8 cellular contexts compared by ENCODE assay signal in the genomic region with DNA sequence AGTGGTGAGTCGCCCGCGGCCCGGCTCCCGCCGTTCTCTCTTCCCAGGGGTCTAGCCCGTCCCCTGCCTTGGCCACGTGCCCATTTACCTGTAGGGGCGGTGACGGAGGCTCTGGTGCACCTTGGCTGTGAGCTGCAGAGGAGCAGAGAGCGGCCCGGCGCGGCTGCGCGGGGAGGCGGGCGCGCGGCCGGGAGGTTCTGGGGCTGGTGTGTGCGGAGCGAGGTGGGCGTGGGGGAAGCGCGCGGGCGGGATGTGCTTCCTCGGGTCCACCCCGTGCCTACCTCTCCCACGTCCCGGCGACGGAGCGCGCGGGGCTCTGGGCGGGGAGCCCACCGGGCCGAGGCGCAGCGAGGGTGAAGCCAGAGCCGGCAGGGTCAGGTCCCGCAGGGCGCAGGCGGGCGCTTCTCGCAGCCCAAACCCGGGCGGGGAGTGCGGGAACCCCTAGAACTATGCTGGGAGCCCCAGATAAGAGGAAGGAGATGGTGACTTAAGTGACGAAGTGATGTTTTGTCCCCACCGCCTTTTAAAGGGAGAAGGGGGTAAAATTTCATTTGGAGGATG. TPM values are rescaled to one million over a fixed set of nuclear protein-coding genes. Genes with fewer than 3 reads are reported as not detected.
DNase-seq lines count a peak whose midpoint lies in the region; ATAC-seq and TF ChIP-seq lines count a peak whose summit lies in the region.

No MANE protein-coding gene starts in this region.

- peak; percentile 1 for ATAC-seq in GM18873 (IDR thresholded peaks at IDR 0.05; ENCODE audit: low FRiP score, unreplicated experiment)
- ATAC-seq in HG03108 (IDR thresholded peaks at IDR 0.05; ENCODE audit: unreplicated experiment) = peak; percentile 4
- peak; percentile 54 for ATAC-seq in SK-N-SH treated with all-trans-retinoic acid at 6 μM for 48 hours

- H3K4me3 ChIP-seq in breast epithelium = peak overlapping the region; percentile 80 to 87 (median 84)

- no peaks in the 10 kb centered on the region for H3K27me3 ChIP-seq in breast epithelium

- H3K36me3 ChIP-seq in breast epithelium = no peaks in the 10 kb centered on the region

- TF ChIP-seq CTCF in 22Rv1 (IDR thresholded peaks at IDR 0.05) (no peak), breast epithelium (IDR thresholded peaks at IDR 0.05) (no peak)

- H3K4me1 ChIP-seq in breast epithelium = no peaks in the 10 kb centered on the region

- DNase-seq in breast epithelium (ENCODE audit: low spot score in 2 of 2) (peak in 1 of 2 donors; percentile 40), left kidney (ENCODE audit: low read depth, low spot score) (peak; percentile 86), mucosa of gallbladder (ENCODE audit: low spot score) (no peak)
- DNase-seq in stimulated activated CD8-positive, alpha-beta memory T cell treated with anti-CD3 and anti-CD28 coated beads, Interleukin-12 subunit alpha, Interleukin-12 subunit beta, amount 100 ng/mL, for 4 hours (ENCODE audit: low read depth) = peak; percentile 54

- TF ChIP-seq POLR2A in breast epithelium (IDR thresholded peaks at IDR 0.05) = no peak

- H3K27ac ChIP-seq in 22Rv1 (peak overlapping the region; percentile 96), breast epithelium (peak overlapping the region; percentile 90 to 94)

- H3K9me3 ChIP-seq in breast epithelium = no peaks in the 10 kb centered on the region

- intact Hi-C loops in breast epithelium (cut with DNase I; ENCODE audit: low total_unique reads) = no loop called here

TF ChIP-seq in SK-N-SH treated with all-trans-retinoic acid at 6 μM for 48 hours, 23 proteins besides CTCF, POLR2A, EP300 and RAD21:
- no peak for TF ChIP-seq ZNF565 (CRISPR knock-in tag; conservative IDR thresholded peaks at IDR 0.05; ENCODE audit: low read depth)
- TF ChIP-seq TCF4 (CRISPR knock-in tag; IDR thresholded peaks at IDR 0.05; ENCODE audit: borderline replicate concordance) = no peak
- TF ChIP-seq GLIS3 (CRISPR knock-in tag; IDR thresholded peaks at IDR 0.05) = no peak
- TF ChIP-seq, protein P1, sequence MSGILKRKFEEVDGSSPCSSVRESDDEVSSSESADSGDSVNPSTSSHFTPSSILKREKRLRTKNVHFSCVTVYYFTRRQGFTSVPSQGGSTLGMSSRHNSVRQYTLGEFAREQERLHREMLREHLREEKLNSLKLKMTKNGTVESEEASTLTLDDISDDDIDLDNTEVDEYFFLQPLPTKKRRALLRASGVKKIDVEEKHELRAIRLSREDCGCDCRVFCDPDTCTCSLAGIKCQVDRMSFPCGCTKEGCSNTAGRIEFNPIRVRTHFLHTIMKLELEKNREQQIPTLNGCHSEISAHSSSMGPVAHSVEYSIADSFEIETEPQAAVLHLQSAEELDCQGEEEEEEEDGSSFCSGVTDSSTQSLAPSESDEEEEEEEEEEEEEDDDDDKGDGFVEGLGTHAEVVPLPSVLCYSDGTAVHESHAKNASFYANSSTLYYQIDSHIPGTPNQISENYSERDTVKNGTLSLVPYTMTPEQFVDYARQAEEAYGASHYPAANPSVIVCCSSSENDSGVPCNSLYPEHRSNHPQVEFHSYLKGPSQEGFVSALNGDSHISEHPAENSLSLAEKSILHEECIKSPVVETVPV (CRISPR knock-in tag; IDR thresholded peaks at IDR 0.05) = no peak
- TF ChIP-seq, protein P2, sequence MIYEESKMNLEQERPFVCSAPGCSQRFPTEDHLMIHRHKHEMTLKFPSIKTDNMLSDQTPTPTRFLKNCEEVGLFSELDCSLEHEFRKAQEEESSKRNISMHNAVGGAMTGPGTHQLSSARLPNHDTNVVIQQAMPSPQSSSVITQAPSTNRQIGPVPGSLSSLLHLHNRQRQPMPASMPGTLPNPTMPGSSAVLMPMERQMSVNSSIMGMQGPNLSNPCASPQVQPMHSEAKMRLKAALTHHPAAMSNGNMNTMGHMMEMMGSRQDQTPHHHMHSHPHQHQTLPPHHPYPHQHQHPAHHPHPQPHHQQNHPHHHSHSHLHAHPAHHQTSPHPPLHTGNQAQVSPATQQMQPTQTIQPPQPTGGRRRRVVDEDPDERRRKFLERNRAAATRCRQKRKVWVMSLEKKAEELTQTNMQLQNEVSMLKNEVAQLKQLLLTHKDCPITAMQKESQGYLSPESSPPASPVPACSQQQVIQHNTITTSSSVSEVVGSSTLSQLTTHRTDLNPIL (CRISPR knock-in tag; IDR thresholded peaks at IDR 0.05; ENCODE audit: low read depth) = no peak

RNA-seq across cellular contexts. Expression of gene UPP1, which starts 0.4 kb away (rescaled TPM):
- total RNA-seq in breast epithelium = 10 to 100 TPM; 11.1 to 32.1 (median 19.5) TPM
- total RNA-seq in mucosa of gallbladder = 16.8 TPM

RNA-seq across cellular contexts. Expression of gene C7orf57, which starts 54.2 kb away (rescaled TPM):
- not detected for total RNA-seq in breast epithelium
- total RNA-seq in mucosa of gallbladder = not detected

Comparison
In these comparisons a context has a peak if more than half of its experiments do, and no peak if none do; other contexts are left out.
1. ATAC-seq: peak in every context shown above with its lines; median percentile 54 in SK-N-SH treated with all-trans-retinoic acid at 6 μM for 48 hours; 4 in HG03108; 1 in GM18873.